9 cellular contexts compared by ENCODE assay signal in genomic region chr20:52416959-52417358, GRCh38.
"Had no signal": no experiment of that assay in that cellular context is flagged by ENCODE, and none has a peak within 500 bp of the region (broad histone marks: within the 10 kb centered on the region; RNA-seq: fewer than 3 reads in every experiment).

No MANE protein-coding gene starts in this region.

- ATAC-seq: HCT116 had no signal

- H2AFZ ChIP-seq: GM23248 had no signal

- DNase-seq: GM23248, GOT3, H7, HFFc6, KBM-7 had no signal

- H3K9ac ChIP-seq: GM23248, KMS-11 had no signal

- H3K27ac ChIP-seq: GM23248, HL-60, KMS-11 had no signal

- H3K4me2 ChIP-seq: KMS-11 had no signal

- H3K4me1 ChIP-seq: HAP-1 had no signal

- H3K36me3 ChIP-seq: HAP-1 had no signal

- H3K9me3 ChIP-seq: HAP-1 had no signal

- H3K4me3 ChIP-seq: GM23248, HAP-1 had no signal
